ENCODE assay signal across 19 cellular contexts in the genomic region with DNA sequence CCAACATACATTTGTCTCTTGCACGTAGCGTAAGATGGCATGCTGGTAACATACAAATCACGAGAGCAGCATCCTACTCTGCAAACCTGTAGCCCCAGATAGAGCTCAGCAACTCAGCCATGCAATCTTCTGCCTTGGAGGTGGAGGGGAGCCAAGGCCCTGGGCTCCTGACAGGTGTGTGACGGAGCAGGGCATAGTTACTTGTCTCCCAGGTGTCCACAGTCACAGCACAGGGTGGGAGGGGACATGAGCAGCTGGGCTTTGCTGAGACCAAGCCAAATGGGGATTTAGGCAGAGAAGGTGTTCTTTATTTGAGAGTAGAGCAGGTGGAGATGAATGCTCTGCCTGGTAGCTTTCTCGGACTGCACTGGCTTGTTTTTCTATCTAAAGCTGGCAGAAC.
DNase-seq lines count a peak whose midpoint lies in the region; ATAC-seq and TF ChIP-seq lines count a peak whose summit lies in the region.
"Had no signal": no experiment of that assay in that cellular context is flagged by ENCODE, and none has a peak within 500 bp of the region (broad histone marks: within the 10 kb centered on the region; RNA-seq: fewer than 3 reads in every experiment).

No MANE protein-coding gene starts in this region.

- no peaks in the 10 kb centered on the region for H3K9me3 ChIP-seq in breast epithelium
- H3K9me3 ChIP-seq: stomach, upper lobe of left lung had no signal

- TF ChIP-seq CTCF in nephron progenitor cell (IDR thresholded peaks at IDR 0.05): no peak
- TF ChIP-seq CTCF in breast epithelium (IDR thresholded peaks at IDR 0.05): no peak

- H3K36me3 Mint-ChIP-seq in nephron progenitor cell (ENCODE audit: low read depth): peaks cover 17% of the 10 kb centered on the region

- DNase-seq in DMS79 (lab: John Stamatoyannopoulos, UW) (peak; percentile 78), NCI-H1092 treated with DMSO at 0.1 percent for 48 hours (lab: John Stamatoyannopoulos, UW) (peak; percentile 66), NCI-H2196 treated with DMSO at 0.1 percent for 48 hours (lab: John Stamatoyannopoulos, UW; ENCODE audit: unreplicated experiment) (peak; percentile 70), nephron progenitor cell (no peak), NCI-H524 (lab: John Stamatoyannopoulos, UW) (no peak), breast epithelium (ENCODE audit: low spot score in 2 of 2) (no peak)
- DNase-seq: activated CD4-positive, alpha-beta memory T cell treated with anti-CD3 and anti-CD28 coated beads, Interleukin-2, amount 10 ng/mL, durations not matched to agents 7 days and 5 days; activated CD4-positive, CD25-positive, alpha-beta regulatory T cell; activated naive CD4-positive, alpha-beta T cell; activated T-cell treated with anti-CD3 and anti-CD28 coated beads for 4 hours; CD4-positive, alpha-beta T cell; H9; left ventricle myocardium superior; stimulated activated CD4-positive, alpha-beta T cell treated with anti-CD3 and anti-CD28 coated beads, Interleukin-2, amount 100 ng/mL, for 24 hours; stomach; T-helper 9 cell; upper lobe of left lung had no signal

- H3K4me1 Mint-ChIP-seq in nephron progenitor cell: peaks cover 58% of the 10 kb centered on the region
- H3K4me1 Mint-ChIP-seq: activated CD4-positive, alpha-beta memory T cell treated with anti-CD3 and anti-CD28 coated beads, Interleukin-2, amount 10 ng/mL, durations not matched to agents 7 days and 5 days had no signal

- H3K4me3 Mint-ChIP-seq in nephron progenitor cell: no peak overlapping the region
- H3K4me3 Mint-ChIP-seq: activated CD4-positive, alpha-beta memory T cell treated with anti-CD3 and anti-CD28 coated beads, Interleukin-2, amount 10 ng/mL, durations not matched to agents 7 days and 5 days; CD4-positive, alpha-beta T cell; dendritic cell treated with granulocyte-macrophage colony-stimulating factor and Interleukin-4, amounts not matched to agents 40 ng/mL and 50 ng/mL, for 4 days; H9 had no signal

- no peaks in the 10 kb centered on the region for H3K36me3 ChIP-seq in breast epithelium
- H3K36me3 ChIP-seq: upper lobe of left lung had no signal

- no peak for ATAC-seq in HG02973 (IDR thresholded peaks at IDR 0.05; ENCODE audit: unreplicated experiment)

- no peaks in the 10 kb centered on the region for H3K27me3 ChIP-seq in breast epithelium
- H3K27me3 ChIP-seq: stomach, upper lobe of left lung had no signal

- peak overlapping the region; percentile 32 for H3K27ac Mint-ChIP-seq in nephron progenitor cell
- H3K27ac Mint-ChIP-seq: activated CD4-positive, alpha-beta memory T cell treated with anti-CD3 and anti-CD28 coated beads, Interleukin-2, amount 10 ng/mL, durations not matched to agents 7 days and 5 days; CD4-positive, alpha-beta T cell; dendritic cell treated with granulocyte-macrophage colony-stimulating factor and Interleukin-4, amounts not matched to agents 40 ng/mL and 50 ng/mL, for 4 days had no signal

- no peaks in the 10 kb centered on the region for H3K4me1 ChIP-seq in breast epithelium
- H3K4me1 ChIP-seq: upper lobe of left lung had no signal

- intact Hi-C loops in breast epithelium (cut with DNase I; ENCODE audit: low total_unique reads): no loop called here

- TF ChIP-seq POLR2A in breast epithelium (IDR thresholded peaks at IDR 0.05): no peak

- no peak overlapping the region for H3K27ac ChIP-seq in breast epithelium
- H3K27ac ChIP-seq: stomach, upper lobe of left lung had no signal

- no peaks in the 10 kb centered on the region for H3K27me3 Mint-ChIP-seq in nephron progenitor cell (ENCODE audit: low read depth, poor library complexity)

- no peak overlapping the region for H3K4me3 ChIP-seq in breast epithelium
- H3K4me3 ChIP-seq: stomach, upper lobe of left lung had no signal

- no peaks in the 10 kb centered on the region for H3K9me3 Mint-ChIP-seq in nephron progenitor cell
- H3K9me3 Mint-ChIP-seq: activated CD4-positive, alpha-beta memory T cell treated with anti-CD3 and anti-CD28 coated beads, Interleukin-2, amount 10 ng/mL, durations not matched to agents 7 days and 5 days; CD4-positive, alpha-beta T cell; dendritic cell treated with granulocyte-macrophage colony-stimulating factor and Interleukin-4, amounts not matched to agents 40 ng/mL and 50 ng/mL, for 4 days; H9 had no signal

Comparison
In these comparisons a context has a peak if more than half of its experiments do, and no peak if none do; other contexts are left out.
1. DNase-seq: peak in DMS79 (single experiment), NCI-H1092 treated with DMSO at 0.1 percent for 48 hours (single experiment) and NCI-H2196 treated with DMSO at 0.1 percent for 48 hours (single experiment); none in nephron progenitor cell (single experiment), NCI-H524 (0 of 2) and breast epithelium (0 of 2).